ENCODE assay signal across 28 cellular contexts in the genomic region with DNA sequence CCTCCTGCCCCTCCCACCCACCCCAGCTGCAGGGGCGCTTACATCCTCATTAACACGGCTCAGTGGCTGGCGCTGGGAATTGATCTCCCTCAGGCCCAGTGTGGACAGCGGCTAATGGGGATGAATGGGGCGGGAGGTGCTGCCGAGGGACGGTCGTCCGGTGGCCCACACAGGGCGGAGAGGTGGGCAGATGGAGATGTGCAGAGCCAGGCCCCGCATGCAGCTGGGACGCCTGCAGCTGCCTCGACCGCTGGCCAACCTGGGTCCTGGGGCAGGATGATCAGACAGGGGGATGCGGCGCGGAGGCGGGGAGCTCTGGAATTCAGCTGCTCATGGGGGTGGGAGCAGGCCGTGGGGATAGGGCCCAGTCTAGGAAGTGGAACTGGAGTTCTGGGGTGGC. TPM values are rescaled to one million over a fixed set of nuclear protein-coding genes. Genes with fewer than 3 reads are reported as not detected.
DNase-seq lines count a peak whose midpoint lies in the region; ATAC-seq, FAIRE-seq and TF ChIP-seq lines count a peak whose summit lies in the region.
"Had no signal": no experiment of that assay in that cellular context is flagged by ENCODE, and none has a peak within 500 bp of the region (broad histone marks: within the 10 kb centered on the region; RNA-seq: fewer than 3 reads in every experiment).

No MANE protein-coding gene starts in this region.

- DNase-seq in NCI-H82 (lab: John Stamatoyannopoulos, UW) (peak; percentile 54), NCI-H82 treated with DMSO at 0.1 percent for 48 hours (lab: John Stamatoyannopoulos, UW; ENCODE audit: unreplicated experiment) (no peak), NCI-H69 (lab: John Stamatoyannopoulos, UW) (peak; percentile 45), iPS-NIHi11 (ENCODE audit: low spot score) (peak; percentile 54), osteoblast (ENCODE audit: insufficient read length, low spot score, missing footprints) (peak; percentile 83), RCC 7860 (ENCODE audit: low spot score) (no peak)
- DNase-seq: ACHN; BE2C; CD8-positive, alpha-beta memory T cell; DMS 273 treated with DMSO at 0.1 percent for 48 hours; DMS79; EL; GDM1; Karpas-422; NCI-H1105; NCI-H1436 treated with DMSO at 0.1 percent for 48 hours; NCI-H187 treated with DMSO at 0.1 percent for 48 hours; NCI-H2171 treated with DMSO at 0.1 percent for 48 hours; NCI-H774; PC-9; RPMI8226; SHP77 treated with DMSO at 0.1 percent for 48 hours had no signal

- no peak overlapping the region for H3K27ac ChIP-seq in osteoblast (ENCODE audit: low read depth, low read length)
- H3K27ac ChIP-seq: 22Rv1, PC-9 had no signal

- H3K9me3 ChIP-seq in osteoblast (ENCODE audit: low read depth, low read length): no peaks in the 10 kb centered on the region
- H3K9me3 ChIP-seq: BE2C had no signal

- FAIRE-seq in RCC 7860 (lab: Jason Lieb, UNC): no peak
- FAIRE-seq: GM12878 had no signal

- no peaks in the 10 kb centered on the region for H3K36me3 ChIP-seq in osteoblast (ENCODE audit: insufficient read depth, low read length)
- H3K36me3 ChIP-seq: BE2C had no signal

- no peak overlapping the region for H2AFZ ChIP-seq in osteoblast (ENCODE audit: low read length)
- H2AFZ ChIP-seq: PC-9 had no signal

- TF ChIP-seq CTCF in osteoblast (IDR thresholded peaks at IDR 0.05; ENCODE audit: extremely low read depth, low read depth, low read length): no peak

- H3K4me1 ChIP-seq in osteoblast (ENCODE audit: insufficient read depth, low read length): no peaks in the 10 kb centered on the region
- H3K4me1 ChIP-seq: BE2C had no signal

- no peak overlapping the region for H3K4me2 ChIP-seq in osteoblast (ENCODE audit: insufficient read depth, low read length)
- H3K4me2 ChIP-seq: PC-9 had no signal

- H3K4me3 ChIP-seq in osteoblast (ENCODE audit: insufficient read depth, low read length): no peak overlapping the region
- H3K4me3 ChIP-seq: GM12878, PC-9 had no signal

- H3K79me2 ChIP-seq in osteoblast (ENCODE audit: insufficient read depth, low read length): no peaks in the 10 kb centered on the region

- no peak for ATAC-seq in activated CD4-positive, CD25-positive, alpha-beta regulatory T cell treated with anti-CD3 and anti-CD28 coated beads, Interleukin-2, amount 50 U/mL, for 24 hours
- no peak for ATAC-seq in HG02610 (IDR thresholded peaks at IDR 0.05; ENCODE audit: unreplicated experiment)
- ATAC-seq: GM12878 had no signal

- peaks cover 7% of the 10 kb centered on the region for H4K20me1 ChIP-seq in osteoblast (ENCODE audit: insufficient read depth, low read length)

- peaks cover 54% of the 10 kb centered on the region for H3K27me3 ChIP-seq in osteoblast (ENCODE audit: insufficient read depth, low read length)
- H3K27me3 ChIP-seq: BE2C had no signal

RNA-seq across cellular contexts. Expression of gene TSPAN17, which starts 17.6 kb away (rescaled TPM):
- total RNA-seq in osteoblast: 26.1 and 33.6 TPM in 2 replicates

RNA-seq across cellular contexts. Expression of gene EIF4E1B, which starts 34.4 kb away (rescaled TPM):
- total RNA-seq in osteoblast: not detected in 2 replicates
- total RNA-seq: CD8-positive, alpha-beta memory T cell; GM12878; H4; HT-29; PC-9 had no signal

RNA-seq across cellular contexts. Expression of gene SNCB, which starts 34.6 kb away (rescaled TPM):
- not detected in 2 replicates for total RNA-seq in osteoblast
- total RNA-seq: CD8-positive, alpha-beta memory T cell; GM12878; HT-29; PC-9 had no signal

RNA-seq across cellular contexts. Expression of gene GPRIN1, which starts 54.9 kb away (rescaled TPM):
- 1.8 TPM in 2 replicates for total RNA-seq in osteoblast

Comparison
In these comparisons a context has a peak if more than half of its experiments do, and no peak if none do; other contexts are left out.
1. DNase-seq: peak in NCI-H82 (single experiment), NCI-H69 (single experiment), iPS-NIHi11 (single experiment) and osteoblast (single experiment); none in NCI-H82 treated with DMSO at 0.1 percent for 48 hours (single experiment) and RCC 7860 (single experiment).